In the genomic region with DNA sequence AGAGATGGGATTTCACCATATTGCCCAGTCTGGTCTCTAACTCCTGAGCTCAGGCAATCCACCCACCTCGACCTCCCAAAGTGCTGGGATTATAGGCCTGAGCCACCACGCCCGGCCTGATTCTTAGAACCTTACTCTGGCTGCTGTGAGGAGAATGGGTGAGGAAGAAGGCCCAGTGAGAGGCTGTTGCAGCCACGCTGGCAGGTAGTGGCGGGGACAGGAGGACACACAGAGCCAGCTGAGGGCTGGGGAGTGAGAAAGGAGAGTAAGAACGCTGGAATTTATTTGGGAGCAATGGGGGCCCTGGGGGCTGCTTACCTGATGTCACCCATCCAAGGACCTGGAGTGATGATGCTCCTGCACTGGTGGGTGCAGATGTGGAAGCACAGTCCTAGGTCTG, we compare ENCODE assay signal across 29 cellular contexts.
"Had no signal": no experiment of that assay in that cellular context is flagged by ENCODE, and none has a peak within 500 bp of the region (broad histone marks: within the 10 kb centered on the region; RNA-seq: fewer than 3 reads in every experiment).

No MANE protein-coding gene starts in this region.

- H3K4me1 ChIP-seq: stomach, suprapubic skin, testis, thyroid gland, tibial nerve, transverse colon, upper lobe of left lung, upper lobe of right lung, uterus, vagina had no signal

- H3K36me3 ChIP-seq: stomach, suprapubic skin, thoracic aorta, thyroid gland, tibial artery, tibial nerve, transverse colon, upper lobe of left lung, upper lobe of right lung, uterus, vagina had no signal

- H3K27ac Mint-ChIP-seq: stimulated activated effector memory CD8-positive, alpha-beta T cell treated with anti-CD3 and anti-CD28 coated beads, Interleukin-12 subunit alpha, Interleukin-12 subunit beta, amount 100 ng/mL, for 72 hours; stimulated activated memory B cell treated with anti-CD40 and anti-IgM and Interleukin-4, amounts not matched to agents 10 μg/mL and 1 μg/mL and 100 μg/mL, for 72 hours; stimulated activated naive B cell treated with anti-CD40 and anti-IgM and Interleukin-4, amounts not matched to agents 10 μg/mL and 1 μg/mL and 100 μg/mL, for 72 hours; stimulated activated naive CD8-positive, alpha-beta T cell treated with anti-CD3 and anti-CD28 coated beads, Interleukin-15, Interleukin-2, amounts not matched to agents 100 ng/mL and 50 ng/mL, for 24 hours; type B pancreatic cell had no signal

- H3K27me3 ChIP-seq: testis, thyroid gland, tibial artery, upper lobe of left lung, upper lobe of right lung, uterus, vagina had no signal

- H3K4me3 ChIP-seq: stomach, suprapubic skin, testis, thoracic aorta, thyroid gland, tibial artery, tibial nerve, transverse colon, upper lobe of left lung, upper lobe of right lung, uterus, vagina had no signal

- H3K4me3 Mint-ChIP-seq: stimulated activated effector memory CD8-positive, alpha-beta T cell treated with anti-CD3 and anti-CD28 coated beads, Interleukin-12 subunit alpha, Interleukin-12 subunit beta, amount 100 ng/mL, for 72 hours; stimulated activated memory B cell treated with anti-CD40 and anti-IgM and Interleukin-4, amounts not matched to agents 10 μg/mL and 1 μg/mL and 100 μg/mL, for 72 hours; stimulated activated naive B cell treated with anti-CD40 and anti-IgM and Interleukin-4, amounts not matched to agents 10 μg/mL and 1 μg/mL and 100 μg/mL, for 72 hours; stimulated activated naive CD8-positive, alpha-beta T cell treated with anti-CD3 and anti-CD28 coated beads, Interleukin-15, amount 100 ng/mL, for 72 hours; stimulated activated naive CD8-positive, alpha-beta T cell treated with anti-CD3 and anti-CD28 coated beads, Interleukin-15, Interleukin-2, amounts not matched to agents 100 ng/mL and 50 ng/mL, for 24 hours; type B pancreatic cell had no signal

- H3K9me3 ChIP-seq: stomach, suprapubic skin, testis, thoracic aorta, thyroid gland, tibial artery, transverse colon, upper lobe of right lung, vagina had no signal

- ATAC-seq: stimulated activated memory B cell treated with anti-CD40 and anti-IgM and Interleukin-4, amounts not matched to agents 10 μg/mL and 1 μg/mL and 100 μg/mL, for 72 hours; stimulated activated naive B cell treated with anti-CD40 and anti-IgM and Interleukin-4, amounts not matched to agents 10 μg/mL and 1 μg/mL and 100 μg/mL, for 72 hours; stimulated activated naive CD8-positive, alpha-beta T cell treated with anti-CD3 and anti-CD28 coated beads, Interleukin-15, amount 100 ng/mL, for 72 hours; stimulated activated naive CD8-positive, alpha-beta T cell treated with anti-CD3 and anti-CD28 coated beads, Interleukin-15, Interleukin-2, amounts not matched to agents 100 U/mL and 50 U/mL, for 24 hours; upper lobe of right lung had no signal

- DNase-seq: stimulated activated CD4-positive, alpha-beta T cell treated with anti-CD3 and anti-CD28 coated beads, Interleukin-2, amount 100 ng/mL, for 48 hours; stimulated activated CD4-positive, alpha-beta T cell treated with anti-CD3 and anti-CD28 coated beads, Interleukin-4, amount 100 ng/mL, for 1 hour; stimulated activated CD4-positive, alpha-beta T cell treated with anti-CD3 and anti-CD28 coated beads, Interleukin-4, amount 100 ng/mL, for 24 hours; stimulated activated CD4-positive, alpha-beta T cell treated with anti-CD3 and anti-CD28 coated beads, Interleukin-4, amount 100 ng/mL, for 4 hours; stimulated activated CD8-positive, alpha-beta memory T cell treated with anti-CD3 and anti-CD28 coated beads, Interleukin-4, amount 100 ng/mL, for 48 hours; stimulated activated naive B cell treated with anti-CD40 and anti-IgM and Interleukin-4, amounts not matched to agents 10 μg/mL and 1 μg/mL and 100 μg/mL, for 72 hours; stimulated activated naive CD4-positive, alpha-beta T cell; stimulated activated naive CD4-positive, alpha-beta T cell treated with Interleukin-2 at 50 U/mL for 16 hours; stimulated activated naive CD8-positive, alpha-beta T cell treated with anti-CD3 and anti-CD28 coated beads, Interleukin-15, amount 100 ng/mL, for 72 hours; stimulated activated naive CD8-positive, alpha-beta T cell treated with anti-CD3 and anti-CD28 coated beads, Interleukin-15, Interleukin-2, amounts not matched to agents 100 U/mL and 50 U/mL, for 24 hours; stomach; substantia nigra; testis; tibial artery; transverse colon; trophoblast cell; upper lobe of left lung; upper lobe of right lung; uterus had no signal

- H3K4me1 Mint-ChIP-seq: stimulated activated effector memory CD8-positive, alpha-beta T cell treated with anti-CD3 and anti-CD28 coated beads, Interleukin-12 subunit alpha, Interleukin-12 subunit beta, amount 100 ng/mL, for 72 hours; stimulated activated memory B cell treated with anti-CD40 and anti-IgM and Interleukin-4, amounts not matched to agents 10 μg/mL and 1 μg/mL and 100 μg/mL, for 72 hours; stimulated activated naive B cell treated with anti-CD40 and anti-IgM and Interleukin-4, amounts not matched to agents 10 μg/mL and 1 μg/mL and 100 μg/mL, for 72 hours; stimulated activated naive CD8-positive, alpha-beta T cell treated with anti-CD3 and anti-CD28 coated beads, Interleukin-15, amount 100 ng/mL, for 72 hours had no signal

- FAIRE-seq: urothelium cell line had no signal

- H3K36me3 Mint-ChIP-seq: stimulated activated effector memory CD8-positive, alpha-beta T cell treated with anti-CD3 and anti-CD28 coated beads, Interleukin-12 subunit alpha, Interleukin-12 subunit beta, amount 100 ng/mL, for 72 hours; type B pancreatic cell had no signal

- H3K27ac ChIP-seq: stomach, suprapubic skin, testis, thoracic aorta, thyroid gland, tibial artery, tibial nerve, transverse colon, upper lobe of left lung, upper lobe of right lung, uterus, vagina had no signal
